In the genomic region with DNA sequence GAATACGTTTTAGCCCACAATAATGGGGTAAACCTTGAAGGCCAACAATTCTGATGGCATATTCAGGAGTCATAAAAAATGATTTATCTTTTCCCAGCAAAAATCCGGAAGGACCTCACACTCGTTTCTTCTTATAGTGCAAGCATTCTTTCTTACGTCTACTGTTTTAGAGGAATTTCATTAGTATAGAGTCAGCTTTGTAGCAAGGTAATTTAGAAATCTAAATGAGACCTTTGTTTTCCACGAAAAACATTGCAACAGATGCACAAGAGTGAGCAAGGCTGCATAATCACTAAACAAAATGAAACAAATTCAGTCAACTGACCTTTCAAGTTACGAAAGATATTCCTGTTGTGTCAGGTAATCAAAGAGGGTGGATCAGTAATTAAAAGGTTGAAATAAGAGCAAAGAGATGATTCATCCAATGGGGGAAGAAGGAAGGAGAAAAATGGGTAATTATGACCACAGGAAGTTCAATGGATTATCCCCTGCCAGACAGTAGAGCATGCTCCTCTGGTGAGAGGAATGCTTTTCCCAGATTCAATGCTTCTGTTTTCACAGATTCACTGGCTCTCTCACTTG, we compare ENCODE assay signal across 8 cellular contexts. TPM values are rescaled to one million over a fixed set of nuclear protein-coding genes. Genes with fewer than 3 reads are reported as not detected.
DNase-seq lines count a peak whose midpoint lies in the region; ATAC-seq and TF ChIP-seq lines count a peak whose summit lies in the region.

No MANE protein-coding gene starts in this region.

- intact Hi-C loops in activated CD4-positive, alpha-beta T cell treated with anti-CD3 and anti-CD28 coated beads for 36 hours (cut with DNase I, micrococcal nuclease), result loop anchor here in 1 of 2 experiments (1.0 to 5.0 kb wide), 7 partner anchors 22 to 1801 kb away; partner anchors contain the start of genes MAGI3, SIKE1, SLC16A1 and TRIM33
- intact Hi-C loops in psoas muscle (cut with DNase I), result loop anchor here in 1 of 2 donors (5.0 to 10.0 kb wide), 3 partner anchors 86 to 246 kb away; partner anchors contain the start of genes BCAS2, DENND2C and TRIM33

- H3K4me1 ChIP-seq in psoas muscle, result peaks cover 18% of the 10 kb centered on the region

- no peaks in the 10 kb centered on the region for H3K9me3 ChIP-seq in psoas muscle

- H3K4me1 Mint-ChIP-seq in activated CD4-positive, alpha-beta T cell treated with anti-CD3 and anti-CD28 coated beads for 36 hours, result peaks cover 48% of the 10 kb centered on the region

- H3K36me3 Mint-ChIP-seq in activated CD4-positive, alpha-beta T cell treated with anti-CD3 and anti-CD28 coated beads for 36 hours (ENCODE audit: low read depth), result peaks cover 33% of the 10 kb centered on the region

- CTCF ChIA-PET in activated CD4-positive, alpha-beta T cell treated with anti-CD3 and anti-CD28 coated beads for 36 hours (lab: Charles Lee), result interaction anchor here (0.7 kb wide), 1 partner anchor 42 kb away, joined by 4 read pairs; no protein-coding TSS in a partner anchor

- H3K4me3 Mint-ChIP-seq in activated CD4-positive, alpha-beta T cell treated with anti-CD3 and anti-CD28 coated beads for 36 hours, result peak overlapping the region; percentile 99

- no peaks in the 10 kb centered on the region for H3K27me3 ChIP-seq in psoas muscle (ENCODE audit: insufficient read depth in 3 of 3, low read length in 2 of 3)

- no peaks in the 10 kb centered on the region for H3K36me3 ChIP-seq in psoas muscle (ENCODE audit: insufficient read depth in 1 of 2, low read depth in 1 of 2)

- no peak for DNase-seq in activated CD4-positive, alpha-beta T cell treated with anti-CD3 and anti-CD28 coated beads for 36 hours
- DNase-seq in activated CD4-positive, alpha-beta T cell treated with anti-CD3 and anti-CD28 coated beads for 4 hours, result no peak
- DNase-seq in RPMI7951 (ENCODE audit: low read depth), result peak; percentile 46
- no peak for DNase-seq in epithelial cell of proximal tubule (ENCODE audit: low read depth)
- DNase-seq in psoas muscle, result no peak
- no peak for DNase-seq in stimulated activated CD4-positive, alpha-beta T cell treated with anti-CD3 and anti-CD28 coated beads, Interleukin-1b, Interleukin-23, amount 100 ng/mL, for 48 hours
- DNase-seq in dedifferentiated amniotic fluid mesenchymal stem cell (ENCODE audit: extremely low spot score), result no peak

- peaks cover 7% of the 10 kb centered on the region for H3K9me3 Mint-ChIP-seq in activated CD4-positive, alpha-beta T cell treated with anti-CD3 and anti-CD28 coated beads for 36 hours (ENCODE audit: low read depth)

- POLR2A ChIA-PET in activated CD4-positive, alpha-beta T cell treated with anti-CD3 and anti-CD28 coated beads for 36 hours (lab: Charles Lee), result interaction anchor here (0.7 to 1.5 kb wide), 2 partner anchors 20 to 248 kb away, joined by 3 to 4 read pairs; partner anchors contain the start of gene TRIM33

- no peak for ATAC-seq in activated CD4-positive, alpha-beta T cell treated with anti-CD3 and anti-CD28 coated beads for 36 hours
- ATAC-seq in psoas muscle (no peak), HG03196 (IDR thresholded peaks at IDR 0.05; ENCODE audit: unreplicated experiment) (no peak)

- peak overlapping the region; percentile 99 for H3K27ac Mint-ChIP-seq in activated CD4-positive, alpha-beta T cell treated with anti-CD3 and anti-CD28 coated beads for 36 hours

- WGBS in psoas muscle, 3 donors, result 28 to 30% (median 28%) methylated on average over 6 of the region's 6 CpGs

- TF ChIP-seq CTCF in epithelial cell of proximal tubule (conservative IDR thresholded peaks at IDR 0.05; ENCODE audit: low read depth, low read length) (no peak), psoas muscle (IDR thresholded peaks at IDR 0.05) (no peak)

- peak overlapping the region; percentile 100 for H3K4me3 ChIP-seq in epithelial cell of proximal tubule (ENCODE audit: low read depth, low read length)
- H3K4me3 ChIP-seq in psoas muscle, result peak overlapping the region; percentile 84

- no peaks in the 10 kb centered on the region for H3K27me3 Mint-ChIP-seq in activated CD4-positive, alpha-beta T cell treated with anti-CD3 and anti-CD28 coated beads for 36 hours

- peak overlapping the region; percentile 100 for H3K27ac ChIP-seq in psoas muscle

RNA-seq across cellular contexts. Expression of gene CSDE1, which starts 0.6 kb away (rescaled TPM):
- total RNA-seq in activated CD4-positive, alpha-beta T cell treated with anti-CD3 and anti-CD28 coated beads for 36 hours, result 100 to 1,000 TPM; 458 to 553 TPM
- total RNA-seq in RPMI7951 (2014; rRNA removed; shearing (Covaris generic)), result 339 and 465 TPM in 2 replicates
- total RNA-seq in epithelial cell of proximal tubule (294 and 312 TPM in 2 replicates), psoas muscle (1,000 to 10,000 TPM; 1,331 to 1,888 (median 1,427) TPM)
- 1,000 to 10,000 TPM in 1 of 3 donors, 100 to 1,000 TPM in 2; 305 to 1,390 (median 578) TPM for polyA plus RNA-seq in psoas muscle

RNA-seq across cellular contexts. Expression of gene SIKE1, which starts 22.1 kb away (rescaled TPM):
- total RNA-seq in activated CD4-positive, alpha-beta T cell treated with anti-CD3 and anti-CD28 coated beads for 36 hours, result 10 to 100 TPM; 56.9 to 67.2 TPM
- 61.9 and 80.6 TPM in 2 replicates for total RNA-seq in RPMI7951 (2014; rRNA removed; shearing (Covaris generic))
- total RNA-seq in epithelial cell of proximal tubule (34.8 and 56.6 TPM in 2 replicates), psoas muscle (10 to 100 TPM; 29.8 to 40.0 (median 34.7) TPM)
- polyA plus RNA-seq in psoas muscle, result 10 to 100 TPM; 30.4 to 53.2 (median 35.2) TPM

RNA-seq across cellular contexts. Expression of gene NRAS, which starts 41.8 kb away (rescaled TPM):
- total RNA-seq in activated CD4-positive, alpha-beta T cell treated with anti-CD3 and anti-CD28 coated beads for 36 hours, result 10 to 100 TPM; 53.0 to 55.0 TPM
- total RNA-seq in RPMI7951 (2014; rRNA removed; shearing (Covaris generic)), result 123 and 140 TPM in 2 replicates
- total RNA-seq in epithelial cell of proximal tubule (79.4 and 92.3 TPM in 2 replicates), psoas muscle (1 to 10 TPM; 3.6 to 6.6 (median 5.9) TPM)
- polyA plus RNA-seq in psoas muscle, result 10 to 100 TPM in 1 of 3 donors, 1 to 10 TPM in 2; 4.3 to 15.8 (median 5.0) TPM

Comparison
In these comparisons a context has a peak if more than half of its experiments do, and no peak if none do; other contexts are left out.
1. RNA of gene NRAS, which starts 41.8 kb away (total RNA-seq): 123 to 140 TPM in RPMI7951, 79.4 to 92.3 TPM in epithelial cell of proximal tubule and 53.0 to 55.0 TPM in activated CD4-positive, alpha-beta T cell treated with anti-CD3 and anti-CD28 coated beads for 36 hours; 3.6 to 6.6 TPM in psoas muscle; every median in the first group is over 4 times any median in the second.